In the genomic region with DNA sequence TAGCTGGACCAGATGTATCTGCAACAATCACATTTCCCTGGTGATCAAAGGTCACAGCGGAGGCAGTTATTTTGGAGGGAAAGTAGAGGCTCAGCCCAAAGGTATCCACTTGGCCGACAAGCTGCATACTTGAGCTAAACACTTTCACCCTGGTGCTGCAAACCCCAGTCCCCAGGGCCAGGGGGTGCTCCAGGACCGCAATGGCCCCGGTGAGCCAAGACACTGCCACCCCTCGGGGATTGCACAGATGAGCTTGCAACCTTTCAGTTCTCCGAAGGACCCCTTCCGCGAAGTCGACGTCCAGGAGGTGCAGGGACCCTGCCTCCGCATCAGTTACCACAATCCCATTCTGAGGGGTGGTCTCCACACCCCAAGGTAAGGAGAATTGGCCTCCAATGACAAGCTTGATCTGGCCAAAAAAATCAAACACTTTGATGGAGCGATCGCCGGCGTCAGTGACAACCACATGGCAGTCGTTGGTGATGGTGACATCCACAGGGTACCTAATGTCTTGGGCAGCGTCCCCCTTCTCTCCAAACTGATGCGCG, we compare ENCODE assay signal across 8 cellular contexts. TPM values are rescaled to one million over a fixed set of nuclear protein-coding genes. Genes with fewer than 3 reads are reported as not detected.
A peak's percentile ranks its signal among the peaks of the same experiment; 100 is the strongest.
DNase-seq lines count a peak whose midpoint lies in the region; ATAC-seq and TF ChIP-seq lines count a peak whose summit lies in the region.

No MANE protein-coding gene starts in this region.

- H3K27ac Mint-ChIP-seq in Caco-2 (ENCODE audit: unreplicated experiment): no peak overlapping the region

- peaks cover 7% of the 10 kb centered on the region for H3K4me1 Mint-ChIP-seq in Caco-2 (ENCODE audit: low read depth, unreplicated experiment)

- peak overlapping the region; percentile 76 for H3K4me3 Mint-ChIP-seq in Caco-2 (ENCODE audit: unreplicated experiment)

- peaks cover 3% of the 10 kb centered on the region for H3K27me3 Mint-ChIP-seq in Caco-2 (ENCODE audit: insufficient read depth, unreplicated experiment)

- H3K9me3 ChIP-seq in Caco-2 (no peaks in the 10 kb centered on the region), HUES6 (ENCODE audit: control insufficient read depth, insufficient read depth, low read depth, low read length) (no peaks in the 10 kb centered on the region), neutrophil (no peaks in the 10 kb centered on the region)

- DNase-seq in Caco-2: peak in 1 of 2 experiments; percentile 10
- no peak for DNase-seq in dorsolateral prefrontal cortex
- DNase-seq in NCI-H2171 (lab: John Stamatoyannopoulos, UW): no peak
- DNase-seq in H4 (ENCODE audit: low spot score): no peak
- DNase-seq in NCI-H524 treated with DMSO at 0.1 percent for 48 hours (lab: John Stamatoyannopoulos, UW): no peak

- no peak for TF ChIP-seq CTCF in Caco-2 (IDR thresholded peaks at IDR 0.05; ENCODE audit: insufficient read depth in 1 of 2, low read depth in 1 of 2, low read length in 1 of 2, severe bottlenecking in 1 of 2, unreplicated experiment in 1 of 2)
- no peak for TF ChIP-seq CTCF in dorsolateral prefrontal cortex (IDR thresholded peaks at IDR 0.05 in 54 of 56, conservative IDR thresholded peaks at IDR 0.05 in 2 of 56; ENCODE audit: low read depth in 1 of 56, partially characterized antibody in 56 of 56)
- TF ChIP-seq CTCF in neutrophil (IDR thresholded peaks at IDR 0.05): no peak

- POLR2A ChIA-PET in Caco-2 (lab: Charles Lee): no interaction called here

- H3K4me3 ChIP-seq in Caco-2 (ENCODE audit: low read depth, low read length): no peak overlapping the region
- H3K4me3 ChIP-seq in HUES6 (ENCODE audit: low read depth, low read length): peak overlapping the region; percentile 59; the same call in 1 of the 2 replicates
- H3K4me3 ChIP-seq in dorsolateral prefrontal cortex: peak overlapping the region in 56 of 59 donors; percentile 43 to 90 (median 70)
- H3K4me3 ChIP-seq in neutrophil (ENCODE audit: low read depth in 1 of 2, low read length in 1 of 2): peak overlapping the region; percentile 72 to 85

- H3K36me3 ChIP-seq in Caco-2 (ENCODE audit: control insufficient read depth, insufficient read depth, low read length) (no peaks in the 10 kb centered on the region), HUES6 (ENCODE audit: control insufficient read depth, insufficient read depth, low read length) (no peaks in the 10 kb centered on the region), neutrophil (no peaks in the 10 kb centered on the region)

- H3K4me1 ChIP-seq in Caco-2 (peaks cover 7% of the 10 kb centered on the region; the same call in 1 of the 2 replicates), HUES6 (ENCODE audit: control insufficient read depth, insufficient read depth, low read length) (no peaks in the 10 kb centered on the region), neutrophil (ENCODE audit: control insufficient read depth in 1 of 2, insufficient read depth in 1 of 2, low read depth in 1 of 2, low read length in 1 of 2) (peaks cover 11 to 12% of the 10 kb centered on the region in 2 experiments)

- no TSS peak for BruUV-seq in Caco-2 (replicated peaks; lab: Mats Ljungman, UMichigan)

- H3K9me3 Mint-ChIP-seq in Caco-2 (ENCODE audit: unreplicated experiment): no peaks in the 10 kb centered on the region

- H3K27me3 ChIP-seq in Caco-2 (replicated peaks; ENCODE audit: control insufficient read depth, insufficient read depth, low read length) (no peaks in the 10 kb centered on the region; the same call in 1 of the 2 replicates), HUES6 (ENCODE audit: control insufficient read depth, insufficient read depth, low read length) (peaks cover 20% of the 10 kb centered on the region), dorsolateral prefrontal cortex (no peaks in the 10 kb centered on the region), neutrophil (no peaks in the 10 kb centered on the region)

- CTCF ChIA-PET in Caco-2 (lab: Charles Lee): interaction anchor here (0.9 to 2.6 kb wide), 7 partner anchors 12 to 538 kb away, joined by 3 to 10 read pairs (median 3); no protein-coding TSS in a partner anchor

- H3K9ac ChIP-seq in HUES6 (ENCODE audit: low read length): no peak overlapping the region

- peaks cover 6% of the 10 kb centered on the region for H3K36me3 Mint-ChIP-seq in Caco-2 (ENCODE audit: insufficient read depth, unreplicated experiment)

- no peak overlapping the region for H3K27ac ChIP-seq in HUES6 (ENCODE audit: low read depth, low read length)
- peak overlapping the region in 43 of 59 donors; percentile 51 to 93 (median 79) for H3K27ac ChIP-seq in dorsolateral prefrontal cortex
- H3K27ac ChIP-seq in neutrophil: no peak overlapping the region

- intact Hi-C loops in Caco-2 (cut with micrococcal nuclease; ENCODE audit: unreplicated experiment) (loop anchor here (1.0 to 10.0 kb wide), 8 partner anchors 32 to 965 kb away; a partner anchor contains a TSS), dorsolateral prefrontal cortex (cut with DNase I) (loop anchor here (1.0 to 10.0 kb wide), 5 partner anchors 133 to 305 kb away; no protein-coding TSS in a partner anchor)

- ATAC-seq in HG02759 (IDR thresholded peaks at IDR 0.05; ENCODE audit: unreplicated experiment): no peak

RNA-seq across cellular contexts. Expression of a gene that starts 0.8 kb away (rescaled TPM):
- total RNA-seq in Caco-2 (2022) (1.6 and 2.1 TPM in 2 replicates), dorsolateral prefrontal cortex (1 to 10 TPM; 2.5 to 7.7 (median 4.4) TPM)
- total RNA-seq in H4 (2014; rRNA removed; shearing (Covaris generic)): 0.04 and 0.29 TPM in 2 replicates

RNA-seq across cellular contexts. Expression of a gene that starts 33.2 kb away (rescaled TPM):
- 10.1 and 11.0 TPM in 2 replicates for total RNA-seq in Caco-2 (2022)
- 10 to 100 TPM in 118 of 120 experiments, 1 to 10 TPM in 2; 8.8 to 28.6 (median 17.3) TPM for total RNA-seq in dorsolateral prefrontal cortex
- 16.6 and 17.1 TPM in 2 replicates for total RNA-seq in H4 (2014; rRNA removed; shearing (Covaris generic))

RNA-seq across cellular contexts. Expression of a gene that starts 33.6 kb away (rescaled TPM):
- total RNA-seq in Caco-2 (2022): 9.5 and 10.6 TPM in 2 replicates
- 10 to 100 TPM; 13.3 to 38.5 (median 24.4) TPM for total RNA-seq in dorsolateral prefrontal cortex
- 6.0 and 6.6 TPM in 2 replicates for total RNA-seq in H4 (2014; rRNA removed; shearing (Covaris generic))

Comparison
In these comparisons a context has a peak if more than half of its experiments do, and no peak if none do; other contexts are left out.
1. H3K27ac ChIP-seq: peak in dorsolateral prefrontal cortex (43 of 59); none in HUES6 (single experiment) and neutrophil (single experiment).